ENCODE assay signal across 8 cellular contexts in genomic region chr22:32411388-32411787, GRCh38. TPM values are rescaled to one million over a fixed set of nuclear protein-coding genes. Genes with fewer than 3 reads are reported as not detected.
A peak's percentile ranks its signal among the peaks of the same experiment; 100 is the strongest.
DNase-seq lines count a peak whose midpoint lies in the region; ATAC-seq and TF ChIP-seq lines count a peak whose summit lies in the region.

No MANE protein-coding gene starts in this region.

- H3K4me1 Mint-ChIP-seq in activated B cell treated with CpG ODN at 0.5 μM for 24 hours, result peaks cover 58% of the 10 kb centered on the region

- peaks cover 24% of the 10 kb centered on the region for H3K4me1 ChIP-seq in BLaER1
- H3K4me1 ChIP-seq in prostate gland (replicated peaks), result peaks cover 2% of the 10 kb centered on the region

- peak overlapping the region; percentile 97 for H3K4me3 Mint-ChIP-seq in activated B cell treated with CpG ODN at 0.5 μM for 24 hours

- H3K36me3 ChIP-seq in BLaER1, result peaks cover 33% of the 10 kb centered on the region
- peaks cover 0 to 8% of the 10 kb centered on the region in 2 donors for H3K36me3 ChIP-seq in prostate gland

- no peaks in the 10 kb centered on the region for H3K27me3 ChIP-seq in BLaER1
- no peaks in the 10 kb centered on the region for H3K27me3 ChIP-seq in prostate gland (replicated peaks; ENCODE audit: insufficient read depth)

- peaks cover 43% of the 10 kb centered on the region for H4K20me1 ChIP-seq in BLaER1

- H3K9ac ChIP-seq in BLaER1, result peak overlapping the region; percentile 94

- DNase-seq in HFF-Myc (ENCODE audit: extremely low read depth, low read depth), result no peak
- no peak for DNase-seq in activated B cell treated with CpG ODN at 0.5 μM for 24 hours
- DNase-seq in fibroblast of villous mesenchyme (ENCODE audit: low read depth), result peak; percentile 31
- DNase-seq in prostate gland (ENCODE audit: low spot score), result no peak
- no peak for DNase-seq in glomerular visceral epithelial cell (ENCODE audit: extremely low spot score)

- peak overlapping the region; percentile 95 for H3K4me2 ChIP-seq in BLaER1

- CTCF ChIA-PET in activated B cell treated with CpG ODN at 0.5 μM for 24 hours (lab: Charles Lee), result interaction anchor here (2.4 kb wide), 1 partner anchor 63 kb away, joined by 9 read pairs; the partner anchor contains the start of gene FBXO7

- H3K9me3 Mint-ChIP-seq in activated B cell treated with CpG ODN at 0.5 μM for 24 hours, result no peaks in the 10 kb centered on the region

- H3K4me3 ChIP-seq in BLaER1, result peak overlapping the region; percentile 93
- peak overlapping the region; percentile 85 for H3K4me3 ChIP-seq in HFF-Myc (replicated peaks; ENCODE audit: low read depth, low read length)
- peak overlapping the region; percentile 98 for H3K4me3 ChIP-seq in fibroblast of villous mesenchyme (ENCODE audit: low read depth, low read length)
- peak overlapping the region; percentile 64 to 75 for H3K4me3 ChIP-seq in prostate gland

- peaks cover 3% of the 10 kb centered on the region for H3K27me3 Mint-ChIP-seq in activated B cell treated with CpG ODN at 0.5 μM for 24 hours

- H3K27ac Mint-ChIP-seq in activated B cell treated with CpG ODN at 0.5 μM for 24 hours, result peak overlapping the region; percentile 97

- peak; percentile 9 for ATAC-seq in activated B cell treated with CpG ODN at 0.5 μM for 24 hours (ENCODE audit: low read depth)
- ATAC-seq in HG02610 (IDR thresholded peaks at IDR 0.05; ENCODE audit: unreplicated experiment), result no peak
- ATAC-seq in HG03469 (IDR thresholded peaks at IDR 0.05; ENCODE audit: unreplicated experiment), result no peak

- H3K36me3 Mint-ChIP-seq in activated B cell treated with CpG ODN at 0.5 μM for 24 hours (ENCODE audit: low read depth), result peaks cover 45% of the 10 kb centered on the region

- POLR2A ChIA-PET in activated B cell treated with CpG ODN at 0.5 μM for 24 hours (lab: Charles Lee), result interaction anchor here (0.6 to 2.4 kb wide), 3 partner anchors 14 to 659 kb away, joined by 4 to 21 read pairs (median 7); partner anchors contain the start of gene FBXO7

- intact Hi-C loops in activated B cell treated with CpG ODN at 0.5 μM for 24 hours (cut with micrococcal nuclease) (loop anchor here (10.0 kb wide), 1 partner anchor 657 kb away; the partner anchor contains the start of genes DEPDC5 and PRR14L), prostate gland (cut with DNase I) (loop anchor here (5.0 kb wide), 1 partner anchor 61 kb away; the partner anchor contains the start of gene FBXO7)

- TF ChIP-seq CTCF in HFF-Myc (IDR thresholded peaks at IDR 0.05; ENCODE audit: low read depth, low read length, missing control alignments) (no peak), activated B cell treated with CpG ODN at 0.5 μM for 24 hours (IDR thresholded peaks at IDR 0.05) (no peak), fibroblast of villous mesenchyme (IDR thresholded peaks at IDR 0.05; ENCODE audit: insufficient read depth, low read depth, low read length) (no peak), prostate gland (IDR thresholded peaks at IDR 0.05) (no peak)

- H3K9me3 ChIP-seq in BLaER1, result no peaks in the 10 kb centered on the region
- no peaks in the 10 kb centered on the region for H3K9me3 ChIP-seq in prostate gland

- 1% methylated on average over 11 of the region's 11 CpGs for WGBS in prostate gland

- H3K27ac ChIP-seq in BLaER1, result peak overlapping the region; percentile 84
- H3K27ac ChIP-seq in prostate gland, result peak overlapping the region; percentile 33 to 58

- no peak for TF ChIP-seq POLR2A in prostate gland (IDR thresholded peaks at IDR 0.05)

RNA-seq across cellular contexts. Expression of gene RTCB, which starts 0.7 kb away (rescaled TPM):
- 112 and 119 TPM in 2 replicates for total RNA-seq in activated B cell treated with CpG ODN at 0.5 μM for 24 hours
- total RNA-seq in fibroblast of villous mesenchyme, result 98.2 and 111 TPM in 2 replicates
- 10 to 100 TPM; 52.1 to 87.5 TPM for total RNA-seq in prostate gland

RNA-seq across cellular contexts. Expression of gene BPIFC, which starts 52.9 kb away (rescaled TPM):
- not detected in 2 replicates for total RNA-seq in activated B cell treated with CpG ODN at 0.5 μM for 24 hours
- total RNA-seq in fibroblast of villous mesenchyme, result not detected in 2 replicates
- total RNA-seq in prostate gland, result not detected

RNA-seq across cellular contexts. Expression of gene RFPL3, which starts 53.7 kb away (rescaled TPM):
- total RNA-seq in activated B cell treated with CpG ODN at 0.5 μM for 24 hours (not detected in 2 replicates), fibroblast of villous mesenchyme (not detected in 2 replicates), prostate gland (1 to 10 TPM in 1 of 2 donors, not detected in 1; 1.7 TPM)
